Comparison of ENCODE assay signal across 10 cellular contexts in genomic region chr3:106184540-106185457, GRCh38.
DNase-seq lines count a peak whose midpoint lies in the region; ATAC-seq, FAIRE-seq and TF ChIP-seq lines count a peak whose summit lies in the region.
"Had no signal": no experiment of that assay in that cellular context is flagged by ENCODE, and none has a peak within 500 bp of the region (broad histone marks: within the 10 kb centered on the region; RNA-seq: fewer than 3 reads in every experiment).

No MANE protein-coding gene starts in this region.

- DNase-seq in A549 (ENCODE audit: low read depth in 1 of 2, low spot score in 1 of 2) = no peak
- peak; percentile 49 for DNase-seq in MV-4-11 (lab: John Stamatoyannopoulos, UW)
- DNase-seq in left lobe of liver (ENCODE audit: low spot score) = no peak
- DNase-seq in A673 (ENCODE audit: low spot score) = no peak
- DNase-seq in BE2C = no peak
- no peak for DNase-seq in NCI-H510A treated with DMSO at 0.1 percent for 48 hours (lab: John Stamatoyannopoulos, UW)
- DNase-seq: H7, nephron progenitor cell had no signal

- FAIRE-seq in A549 (lab: Jason Lieb, UNC) = peak; percentile 43

- no peak for TF ChIP-seq POLR2A in A549 (IDR thresholded peaks at IDR 0.05; ENCODE audit: low read length)

- CTCF ChIA-PET in A549 (lab: Yijun Ruan, JAX) = interaction anchor here (0.8 kb wide), 1 partner anchor 471 kb away, joined by 3 read pairs; no protein-coding TSS in a partner anchor
- CTCF ChIA-PET in A673 (lab: Charles Lee) = no interaction called here

- 62% methylated on average over 4 of the region's 4 CpGs for WGBS in A549 (ENCODE audit: missing lambda C conversion rate)

- H3K27me3 ChIP-seq in A673 (replicated peaks; ENCODE audit: insufficient read depth, low read depth, low read length, poor library complexity) (no peaks in the 10 kb centered on the region), BE2C (no peaks in the 10 kb centered on the region)

- TF ChIP-seq EP300 in A549 (IDR thresholded peaks at IDR 0.05) = no peak

- peak overlapping the region; percentile 7; the same call in 1 of the 3 replicates for H3K4me2 ChIP-seq in A549

- H3K9me3 ChIP-seq in A549 = no peaks in the 10 kb centered on the region
- H3K9me3 ChIP-seq in A673 (ENCODE audit: low read depth, low read length, poor library complexity, severe bottlenecking) = no peaks in the 10 kb centered on the region
- no peaks in the 10 kb centered on the region for H3K9me3 ChIP-seq in BE2C

- TF ChIP-seq CTCF in A549 (IDR thresholded peaks at IDR 0.05) = no peak
- TF ChIP-seq CTCF in A673 (conservative IDR thresholded peaks at IDR 0.05; ENCODE audit: low read depth, low read length) = no peak
- no peak for TF ChIP-seq CTCF in BE2C (IDR thresholded peaks at IDR 0.05; ENCODE audit: low read depth, low read length)

- H3K4me1 ChIP-seq in A549 (no peaks in the 10 kb centered on the region), A673 (ENCODE audit: insufficient read depth, low read length, poor library complexity, severe bottlenecking) (peaks cover 15% of the 10 kb centered on the region), BE2C (peaks cover 1% of the 10 kb centered on the region)

- ATAC-seq in A549 (no peak), GM19023 (IDR thresholded peaks at IDR 0.05; ENCODE audit: unreplicated experiment) (peak; percentile 92), HG02840 (IDR thresholded peaks at IDR 0.05; ENCODE audit: low FRiP score, unreplicated experiment) (peak; percentile 92), left lobe of liver (no peak)

- H3K27ac ChIP-seq in A549 (no peak overlapping the region), A673 (ENCODE audit: low read depth, low read length, poor library complexity, severe bottlenecking) (no peak overlapping the region)

- H3K4me3 ChIP-seq in A549 (no peak overlapping the region), A673 (ENCODE audit: low read depth, low read length, poor library complexity, severe bottlenecking) (no peak overlapping the region), BE2C (ENCODE audit: low read depth, low read length) (no peak overlapping the region)

- BruUV-seq in A673 (replicated peaks; lab: Mats Ljungman, UMichigan) = no TSS peak

- H3K36me3 ChIP-seq in A673 (ENCODE audit: insufficient read depth, low read length, poor library complexity, severe bottlenecking) (no peaks in the 10 kb centered on the region), BE2C (no peaks in the 10 kb centered on the region)

- POLR2A ChIA-PET in A549 (lab: Yijun Ruan, JAX) = interaction anchor here (0.7 kb wide), 1 partner anchor 367 kb away, joined by 3 read pairs; no protein-coding TSS in a partner anchor
- POLR2A ChIA-PET in A673 (lab: Charles Lee; ENCODE audit: low non-redundant PET) = no interaction called here

- TF ChIP-seq RAD21 in A549 (conservative IDR thresholded peaks at IDR 0.05 in 1 of 2, IDR thresholded peaks at IDR 0.05 in 1 of 2) = no peak

- intact Hi-C loops in A673 (cut with micrococcal nuclease; ENCODE audit: unreplicated experiment) = no loop called here

TF ChIP-seq in A549, 52 proteins besides CTCF, POLR2A, EP300 and RAD21:
- no peak for TF ChIP-seq MAFK (IDR thresholded peaks at IDR 0.05; ENCODE audit: partially characterized antibody)
- no peak for TF ChIP-seq GATA3 (IDR thresholded peaks at IDR 0.05; ENCODE audit: borderline replicate concordance)
- no peak for TF ChIP-seq JUN (IDR thresholded peaks at IDR 0.05)
- TF ChIP-seq NFE2L2 (conservative IDR thresholded peaks at IDR 0.05; ENCODE audit: low read length) = no peak
- TF ChIP-seq HMGXB4 (CRISPR knock-in tag; IDR thresholded peaks at IDR 0.05; ENCODE audit: borderline replicate concordance) = no peak
- no peak for TF ChIP-seq HOXB13 (CRISPR knock-in tag; IDR thresholded peaks at IDR 0.05; ENCODE audit: low read depth)
- TF ChIP-seq NPAS2 (CRISPR knock-in tag; IDR thresholded peaks at IDR 0.05; ENCODE audit: borderline replicate concordance) = no peak
- TF ChIP-seq KDM1A (IDR thresholded peaks at IDR 0.05; ENCODE audit: low read depth) = no peak
- TF ChIP-seq EHMT2 (IDR thresholded peaks at IDR 0.05; ENCODE audit: low read depth) = no peak
- TF ChIP-seq CHD2 (IDR thresholded peaks at IDR 0.05; ENCODE audit: low read length, partially characterized antibody) = no peak

Comparison
In these comparisons a context has a peak if more than half of its experiments do, and no peak if none do; other contexts are left out.
1. ATAC-seq: peak in GM19023 (single experiment) and HG02840 (single experiment); none in A549 (0 of 2) and left lobe of liver (single experiment).